Comparison of ENCODE assay signal across 16 cellular contexts in the genomic region with DNA sequence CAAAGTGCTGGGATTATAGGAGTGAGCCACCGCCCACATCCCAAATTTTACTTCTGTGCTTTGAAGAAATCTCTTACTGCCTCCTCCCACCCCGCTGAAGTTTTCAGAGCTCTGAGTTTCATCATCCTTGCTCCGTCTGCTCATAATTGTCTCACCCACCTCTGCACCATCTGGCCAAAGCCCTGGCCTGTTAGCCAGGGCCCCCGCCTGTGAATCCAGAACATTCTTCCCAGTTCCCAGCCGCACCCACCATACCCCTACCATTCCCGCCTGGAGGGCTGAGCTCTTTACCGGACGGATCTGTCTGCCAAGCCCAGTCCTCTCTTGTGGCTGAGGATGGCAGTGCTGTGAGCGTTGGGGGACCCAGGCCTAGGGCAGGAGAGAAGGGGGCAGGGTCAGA. TPM values are rescaled to one million over a fixed set of nuclear protein-coding genes. Genes with fewer than 3 reads are reported as not detected.
DNase-seq lines count a peak whose midpoint lies in the region; ATAC-seq, FAIRE-seq and TF ChIP-seq lines count a peak whose summit lies in the region.
"Had no signal": no experiment of that assay in that cellular context is flagged by ENCODE, and none has a peak within 500 bp of the region (broad histone marks: within the 10 kb centered on the region; RNA-seq: fewer than 3 reads in every experiment).

No MANE protein-coding gene starts in this region.

- H3K14ac ChIP-seq in mesenchymal stem cell (ENCODE audit: low read length in 2 of 2): no peak overlapping the region

- no peak for TF ChIP-seq CTCF in HepG2 (CRISPR knock-in tag; IDR thresholded peaks at IDR 0.05)
- TF ChIP-seq CTCF in right lobe of liver (IDR thresholded peaks at IDR 0.05): no peak

- CTCF ChIA-PET in HepG2 (lab: Yijun Ruan, JAX; ENCODE audit: low intra/inter-chr PET ratio, low total read pairs) (no interaction called here), T-cell (lab: Charles Lee) (no interaction called here)

- no peaks in the 10 kb centered on the region for H3K27me3 Mint-ChIP-seq in T-cell
- H3K27me3 Mint-ChIP-seq: stimulated activated naive CD8-positive, alpha-beta T cell treated with anti-CD3 and anti-CD28 coated beads, Interleukin-15, amount 100 ng/mL, for 72 hours had no signal

- BruUV-seq in HepG2 (replicated peaks; lab: Mats Ljungman, UMichigan): no TSS peak

- no peak for TF ChIP-seq RAD21 in HepG2 (CRISPR knock-in tag; IDR thresholded peaks at IDR 0.05)

- H3K4ac ChIP-seq in mesenchymal stem cell (ENCODE audit: low read depth in 1 of 2, low read length in 2 of 2): no peak overlapping the region

- no peak overlapping the region for H3K4me3 ChIP-seq in HepG2 (replicated peaks in 1 of 3; ENCODE audit: insufficient read depth in 1 of 3, low read depth in 2 of 3, low read length in 3 of 3)
- H3K4me3 ChIP-seq in right lobe of liver: no peak overlapping the region
- no peak overlapping the region for H3K4me3 ChIP-seq in mesenchymal stem cell (ENCODE audit: insufficient read depth in 1 of 2, low read depth in 1 of 2, low read length in 2 of 2)
- H3K4me3 ChIP-seq in effector memory CD4-positive, alpha-beta T cell (ENCODE audit: insufficient read depth, low read depth, low read length, poor library complexity, severe bottlenecking): no peak overlapping the region
- H3K4me3 ChIP-seq: left ventricle myocardium inferior had no signal

- H3K36me3 Mint-ChIP-seq in T-cell: no peaks in the 10 kb centered on the region

- H3K36me3 ChIP-seq in HepG2 (replicated peaks in 1 of 2; ENCODE audit: control insufficient read depth in 1 of 2, insufficient read depth in 2 of 2, low read length in 2 of 2) (peaks cover 0 to under 1% of the 10 kb centered on the region in 2 experiments; a peak in 1 of 5 replicates), right lobe of liver (no peaks in the 10 kb centered on the region), mesenchymal stem cell (ENCODE audit: control insufficient read depth in 1 of 2, insufficient read depth in 2 of 2, low read depth in 1 of 2, low read length in 2 of 2) (peaks cover 0 to 5% of the 10 kb centered on the region in 2 experiments)
- no peaks in the 10 kb centered on the region for H3K36me3 ChIP-seq in effector memory CD4-positive, alpha-beta T cell (ENCODE audit: control insufficient read depth, insufficient read depth, low read length)
- H3K36me3 ChIP-seq: left ventricle myocardium inferior, neutrophil had no signal

- DNase-seq in HepG2 (ENCODE audit: low spot score) (no peak), right lobe of liver (no peak), T-cell (no peak), mesenchymal stem cell (no peak), kidney tubule cell (ENCODE audit: low spot score) (no peak), SIG-M5 treated with dmso at 0.1 percent for 504 hours (lab: John Stamatoyannopoulos, UW; ENCODE audit: unreplicated experiment) (no peak)
- DNase-seq in effector memory CD4-positive, alpha-beta T cell: no peak
- DNase-seq: activated CD4-positive, alpha-beta T cell treated with anti-CD3 and anti-CD28 coated beads, Interleukin-2, amount 50 U/mL, for 48 hours; DND-41; H9; left ventricle myocardium inferior; NCI-H1417; NCI-H526; stimulated activated naive CD8-positive, alpha-beta T cell treated with anti-CD3 and anti-CD28 coated beads, Interleukin-15, amount 100 ng/mL, for 72 hours had no signal

- H2BK12ac ChIP-seq in mesenchymal stem cell (ENCODE audit: low read length in 2 of 2): peak overlapping the region in 1 of 2 experiments; percentile 52

- no peak overlapping the region for H2BK5ac ChIP-seq in mesenchymal stem cell (ENCODE audit: low read depth, low read length, poor library complexity, severe bottlenecking)

- no peak overlapping the region for H2BK120ac ChIP-seq in mesenchymal stem cell (ENCODE audit: low read depth, low read length)

- in situ Hi-C loops in HepG2 (cut with HindIII; ENCODE audit: extremely low pct_ligation_motif_present, low pct_unique_long_range_greater_than_20kb): no loop called here

- no peaks in the 10 kb centered on the region for H3K79me1 ChIP-seq in mesenchymal stem cell (replicated peaks; ENCODE audit: low read length, poor library complexity, severe bottlenecking)

- intact Hi-C loops in HepG2 (cut with micrococcal nuclease; ENCODE audit: unreplicated experiment) (no loop called here), right lobe of liver (cut with DNase I) (no loop called here)

- H3K27ac ChIP-seq in HepG2 (ENCODE audit: extremely low read length, insufficient read depth, low read length) (no peak overlapping the region), right lobe of liver (no peak overlapping the region), mesenchymal stem cell (ENCODE audit: low read length, poor library complexity, severe bottlenecking) (no peak overlapping the region)
- H3K27ac ChIP-seq in effector memory CD4-positive, alpha-beta T cell (ENCODE audit: insufficient read depth, low read length, poor library complexity, severe bottlenecking): no peak overlapping the region
- H3K27ac ChIP-seq: left ventricle myocardium inferior, neutrophil had no signal

- no peak overlapping the region for H4K91ac ChIP-seq in mesenchymal stem cell (ENCODE audit: low read length)

- no peaks in the 10 kb centered on the region for H3K27me3 ChIP-seq in HepG2 (ENCODE audit: control insufficient read depth in 1 of 2, insufficient read depth in 2 of 2, low read length in 2 of 2)
- no peaks in the 10 kb centered on the region for H3K27me3 ChIP-seq in right lobe of liver
- H3K27me3 ChIP-seq in mesenchymal stem cell (ENCODE audit: control insufficient read depth in 1 of 2, insufficient read depth in 1 of 2, low read length in 2 of 2): no peaks in the 10 kb centered on the region
- no peaks in the 10 kb centered on the region for H3K27me3 ChIP-seq in effector memory CD4-positive, alpha-beta T cell (replicated peaks; ENCODE audit: control insufficient read depth, insufficient read depth, low read length, poor library complexity, severe bottlenecking)

- H3K23ac ChIP-seq in mesenchymal stem cell (ENCODE audit: low read length in 2 of 2): peak overlapping the region in 1 of 2 experiments; percentile 15

- no peaks in the 10 kb centered on the region for H3K79me2 ChIP-seq in HepG2 (ENCODE audit: insufficient read depth, low read length)

- FAIRE-seq in HepG2 (lab: Jason Lieb, UNC): no peak

- H3K18ac ChIP-seq in mesenchymal stem cell (ENCODE audit: low read depth in 1 of 2, low read length in 2 of 2): peak overlapping the region in 1 of 2 experiments; percentile 48

- H3K27ac Mint-ChIP-seq in T-cell: peak overlapping the region; percentile 3 to 28
- H3K27ac Mint-ChIP-seq: stimulated activated naive CD8-positive, alpha-beta T cell treated with anti-CD3 and anti-CD28 coated beads, Interleukin-15, amount 100 ng/mL, for 72 hours had no signal

- no peak overlapping the region for H4K8ac ChIP-seq in mesenchymal stem cell (ENCODE audit: low read length)

- TF ChIP-seq POLR2A in HepG2 (IDR thresholded peaks at IDR 0.05; ENCODE audit: insufficient read depth in 1 of 2, low read depth in 2 of 2, low read length in 2 of 2) (no peak), right lobe of liver (IDR thresholded peaks at IDR 0.05) (no peak)

- H2AK5ac ChIP-seq in mesenchymal stem cell (ENCODE audit: low read length, severe bottlenecking): peak overlapping the region; percentile 60

- TF ChIP-seq EP300 in HepG2 (IDR thresholded peaks at IDR 0.05; ENCODE audit: low read depth in 2 of 2, low read length in 2 of 2): no peak
- TF ChIP-seq EP300 in HepG2 (CRISPR knock-in tag; IDR thresholded peaks at IDR 0.05; ENCODE audit: borderline replicate concordance): no peak

- H3K9me3 ChIP-seq in HepG2 (ENCODE audit: low read length): no peaks in the 10 kb centered on the region
- H3K9me3 ChIP-seq in right lobe of liver: no peaks in the 10 kb centered on the region
- no peaks in the 10 kb centered on the region for H3K9me3 ChIP-seq in mesenchymal stem cell (ENCODE audit: control insufficient read depth, low read length)
- no peaks in the 10 kb centered on the region for H3K9me3 ChIP-seq in effector memory CD4-positive, alpha-beta T cell (ENCODE audit: control insufficient read depth, low read length)
- H3K9me3 ChIP-seq: left ventricle myocardium inferior, neutrophil had no signal

- H3K4me2 ChIP-seq in HepG2 (ENCODE audit: low read depth, low read length): no peak overlapping the region
- H3K4me2 ChIP-seq in mesenchymal stem cell (ENCODE audit: low read length, poor library complexity, severe bottlenecking): no peak overlapping the region

- 84% methylated on average over 9 of the region's 9 CpGs for WGBS in HepG2 (ENCODE audit: low lambda C conversion rate)
- WGBS in right lobe of liver (ENCODE audit: insufficient coverage, low coverage, low lambda C conversion rate, missing lambda C conversion rate): 75% methylated on average over 6 of the region's 9 CpGs
- WGBS in mesenchymal stem cell: 96% methylated on average over 9 of the region's 9 CpGs

- peaks cover 10 to 30% (median 26%) of the 10 kb centered on the region in 3 donors for H3K4me1 Mint-ChIP-seq in T-cell

- no peaks in the 10 kb centered on the region for H4K20me1 ChIP-seq in HepG2 (ENCODE audit: insufficient read depth, low read length)

- no peaks in the 10 kb centered on the region for H3K9me3 Mint-ChIP-seq in T-cell
- H3K9me3 Mint-ChIP-seq: stimulated activated naive CD8-positive, alpha-beta T cell treated with anti-CD3 and anti-CD28 coated beads, Interleukin-15, amount 100 ng/mL, for 72 hours had no signal

- peaks cover 42% of the 10 kb centered on the region for H3K4me1 ChIP-seq in HepG2 (ENCODE audit: insufficient read depth, low read length)
- H3K4me1 ChIP-seq in right lobe of liver: peaks cover 0 to 25% (median 0%) of the 10 kb centered on the region in 4 donors
- H3K4me1 ChIP-seq in mesenchymal stem cell (ENCODE audit: control insufficient read depth, insufficient read depth, low read depth, low read length): peaks cover 17% of the 10 kb centered on the region
- H3K4me1 ChIP-seq in effector memory CD4-positive, alpha-beta T cell (ENCODE audit: control insufficient read depth, insufficient read depth, low read length, poor library complexity, severe bottlenecking): peaks cover 10% of the 10 kb centered on the region

- H3K9ac ChIP-seq in HepG2 (ENCODE audit: insufficient read depth, low read depth, low read length): no peak overlapping the region
- no peak overlapping the region for H3K9ac ChIP-seq in mesenchymal stem cell (ENCODE audit: low read length)

- ATAC-seq in HepG2: no peak
- ATAC-seq in right lobe of liver: no peak
- no peak for ATAC-seq in T-cell (replicated peaks in 1 of 4)
- no peak for ATAC-seq in HG03045 (IDR thresholded peaks at IDR 0.05; ENCODE audit: unreplicated experiment)
- ATAC-seq: stimulated activated naive CD8-positive, alpha-beta T cell treated with anti-CD3 and anti-CD28 coated beads, Interleukin-15, amount 100 ng/mL, for 72 hours had no signal

- H2AFZ ChIP-seq in HepG2 (ENCODE audit: low read length) (no peak overlapping the region), mesenchymal stem cell (ENCODE audit: low read depth, low read length) (no peak overlapping the region)

- H2BK15ac ChIP-seq in mesenchymal stem cell (ENCODE audit: low read depth, poor library complexity, severe bottlenecking): no peak overlapping the region

- H3K4me3 Mint-ChIP-seq in T-cell: no peak overlapping the region

- POLR2A ChIA-PET in HepG2 (lab: Yijun Ruan, JAX) (interaction anchor here (1.4 to 2.8 kb wide), 3 partner anchors 13 to 36 kb away, joined by 4 to 19 read pairs (median 15); a partner anchor contains a TSS), T-cell (lab: Charles Lee) (interaction anchor here in 1 of 2 donors (0.5 kb wide), 1 partner anchor 36 kb away, joined by 3 read pairs; a partner anchor contains a TSS)

RNA-seq across cellular contexts. Expression of a gene that starts 14.5 kb away (rescaled TPM):
- total RNA-seq in HepG2 (2016; rRNA removed; fragmentation: Illumina TruSeq; extraction: Trizol): 32.3 and 63.8 TPM in 2 replicates
- 7.6 and 8.8 TPM in 2 replicates for total RNA-seq in HepG2 (2016; cell fraction: cytosol; rRNA removed; fragmentation: Illumina TruSeq; extraction: Trizol; ENCODE audit: low read depth)
- total RNA-seq in HepG2 (2016; cell fraction: insoluble cytoplasmic fraction; rRNA removed; fragmentation: Illumina TruSeq; extraction: Trizol): 34.6 and 61.6 TPM in 2 replicates
- total RNA-seq in HepG2 (2016; cell fraction: membrane; rRNA removed; fragmentation: Illumina TruSeq; extraction: Trizol): 25.9 and 27.1 TPM in 2 replicates
- total RNA-seq in HepG2 (2016; cell fraction: nucleus; rRNA removed; fragmentation: Illumina TruSeq; extraction: Trizol): 48.0 and 57.4 TPM in 2 replicates
- polyA plus RNA-seq in HepG2 (2011; rRNA removed): 33.3 and 48.2 TPM in 2 replicates
- 37.9 and 40.0 TPM in 2 replicates for polyA plus RNA-seq in HepG2 (2011; cell fraction: cytosol; rRNA removed)
- polyA plus RNA-seq in HepG2 (2011; cell fraction: nucleus; rRNA removed): 48.0 and 53.5 TPM in 2 replicates
- 16.6 and 28.9 TPM in 2 replicates for polyA plus RNA-seq in HepG2 (2012)
- polyA plus RNA-seq in HepG2 (2016; cell fraction: cytosol; fragmentation: Illumina TruSeq; extraction: Trizol; ENCODE audit: low read depth): 6.9 and 7.7 TPM in 2 replicates
- 34.3 and 36.7 TPM in 2 replicates for polyA plus RNA-seq in HepG2 (2016; cell fraction: insoluble cytoplasmic fraction; fragmentation: Illumina TruSeq; extraction: Trizol; ENCODE audit: low read depth)
- polyA plus RNA-seq in HepG2 (2016; cell fraction: membrane; fragmentation: Illumina TruSeq; extraction: Trizol; ENCODE audit: low read depth): 21.4 and 22.0 TPM in 2 replicates
- 116 and 122 TPM in 2 replicates for polyA plus RNA-seq in HepG2 (2016; cell fraction: nucleus; fragmentation: Illumina TruSeq; extraction: Trizol; ENCODE audit: insufficient read depth, low read depth)
- 2.6 and 50.7 TPM in 2 replicates for polyA minus RNA-seq in HepG2 (2011; rRNA and poly(A)+ RNA removed; ENCODE audit: low replicate concordance)
- polyA minus RNA-seq in HepG2 (2011; cell fraction: cytosol; rRNA and poly(A)+ RNA removed): 11.6 and 15.7 TPM in 2 replicates
- polyA minus RNA-seq in HepG2 (2011; cell fraction: nucleus; rRNA and poly(A)+ RNA removed): 7.5 and 10.8 TPM in 2 replicates
- 1 to 10 TPM; 1.2 to 2.6 (median 1.2) TPM for total RNA-seq in right lobe of liver
- under 1 TPM in 3 of 5 donors, not detected in 2; 0.20 to 0.76 (median 0.28) TPM for total RNA-seq in T-cell
- polyA plus RNA-seq in mesenchymal stem cell (2013, experiment 1 of 2): 0.46 TPM
- 0.49 TPM for polyA plus RNA-seq in mesenchymal stem cell (2013, experiment 2 of 2)

RNA-seq across cellular contexts. Expression of a gene that starts 29.8 kb away (rescaled TPM):
- not detected in 2 replicates for total RNA-seq in HepG2 (2016; rRNA removed; fragmentation: Illumina TruSeq; extraction: Trizol)
- total RNA-seq in HepG2 (2016; cell fraction: cytosol; rRNA removed; fragmentation: Illumina TruSeq; extraction: Trizol; ENCODE audit: low read depth): 1.5 TPM in 1 of 2 replicates, not detected in the other
- total RNA-seq in HepG2 (2016; cell fraction: insoluble cytoplasmic fraction; rRNA removed; fragmentation: Illumina TruSeq; extraction: Trizol): 1.2 TPM in 1 of 2 replicates, not detected in the other
- total RNA-seq in HepG2 (2016; cell fraction: membrane; rRNA removed; fragmentation: Illumina TruSeq; extraction: Trizol): 2.2 TPM in 1 of 2 replicates, not detected in the other
- total RNA-seq in HepG2 (2016; cell fraction: nucleus; rRNA removed; fragmentation: Illumina TruSeq; extraction: Trizol): not detected in 2 replicates
- polyA plus RNA-seq in HepG2 (2011; rRNA removed): not detected in 2 replicates
- polyA plus RNA-seq in HepG2 (2011; cell fraction: cytosol; rRNA removed): not detected in 2 replicates
- polyA plus RNA-seq in HepG2 (2011; cell fraction: nucleus; rRNA removed): not detected in 2 replicates
- polyA plus RNA-seq in HepG2 (2012): not detected in 2 replicates
- not detected in 2 replicates for polyA plus RNA-seq in HepG2 (2016; cell fraction: cytosol; fragmentation: Illumina TruSeq; extraction: Trizol; ENCODE audit: low read depth)
- polyA plus RNA-seq in HepG2 (2016; cell fraction: insoluble cytoplasmic fraction; fragmentation: Illumina TruSeq; extraction: Trizol; ENCODE audit: low read depth): not detected in 2 replicates
- polyA plus RNA-seq in HepG2 (2016; cell fraction: membrane; fragmentation: Illumina TruSeq; extraction: Trizol; ENCODE audit: low read depth): not detected in 2 replicates
- not detected in 2 replicates for polyA plus RNA-seq in HepG2 (2016; cell fraction: nucleus; fragmentation: Illumina TruSeq; extraction: Trizol; ENCODE audit: insufficient read depth, low read depth)
- 0.80 and 89.9 TPM in 2 replicates for polyA minus RNA-seq in HepG2 (2011; rRNA and poly(A)+ RNA removed; ENCODE audit: low replicate concordance)
- polyA minus RNA-seq in HepG2 (2011; cell fraction: cytosol; rRNA and poly(A)+ RNA removed): not detected in 2 replicates
- polyA minus RNA-seq in HepG2 (2011; cell fraction: nucleus; rRNA and poly(A)+ RNA removed): not detected in 2 replicates
- total RNA-seq in right lobe of liver: 1 to 10 TPM in 1 of 6 experiments, under 1 TPM in 4, not detected in 1; 0.27 to 2.8 (median 0.62) TPM
- 1 to 10 TPM; 1.7 to 7.0 (median 5.9) TPM for total RNA-seq in T-cell
- polyA plus RNA-seq in mesenchymal stem cell (2013, experiment 1 of 2): 1.9 TPM
- 4.6 TPM for polyA plus RNA-seq in mesenchymal stem cell (2013, experiment 2 of 2)
- total RNA-seq: left ventricle myocardium inferior had no signal

RNA-seq across cellular contexts. Expression of a gene that starts 36.2 kb away (rescaled TPM):
- 67.5 and 93.7 TPM in 2 replicates for total RNA-seq in HepG2 (2016; rRNA removed; fragmentation: Illumina TruSeq; extraction: Trizol)
- 7.9 and 9.3 TPM in 2 replicates for total RNA-seq in HepG2 (2016; cell fraction: cytosol; rRNA removed; fragmentation: Illumina TruSeq; extraction: Trizol; ENCODE audit: low read depth)
- total RNA-seq in HepG2 (2016; cell fraction: insoluble cytoplasmic fraction; rRNA removed; fragmentation: Illumina TruSeq; extraction: Trizol): 72.6 and 87.9 TPM in 2 replicates
- total RNA-seq in HepG2 (2016; cell fraction: membrane; rRNA removed; fragmentation: Illumina TruSeq; extraction: Trizol): 43.2 and 47.4 TPM in 2 replicates
- total RNA-seq in HepG2 (2016; cell fraction: nucleus; rRNA removed; fragmentation: Illumina TruSeq; extraction: Trizol): 40.4 and 44.1 TPM in 2 replicates
- 36.7 and 36.9 TPM in 2 replicates for polyA plus RNA-seq in HepG2 (2011; rRNA removed)
- 18.0 and 24.8 TPM in 2 replicates for polyA plus RNA-seq in HepG2 (2011; cell fraction: cytosol; rRNA removed)
- polyA plus RNA-seq in HepG2 (2011; cell fraction: nucleus; rRNA removed): 23.3 and 26.1 TPM in 2 replicates
- 82.2 and 83.9 TPM in 2 replicates for polyA plus RNA-seq in HepG2 (2012)
- 5.9 and 6.1 TPM in 2 replicates for polyA plus RNA-seq in HepG2 (2016; cell fraction: cytosol; fragmentation: Illumina TruSeq; extraction: Trizol; ENCODE audit: low read depth)
- polyA plus RNA-seq in HepG2 (2016; cell fraction: insoluble cytoplasmic fraction; fragmentation: Illumina TruSeq; extraction: Trizol; ENCODE audit: low read depth): 125 and 130 TPM in 2 replicates
- 21.8 and 25.4 TPM in 2 replicates for polyA plus RNA-seq in HepG2 (2016; cell fraction: membrane; fragmentation: Illumina TruSeq; extraction: Trizol; ENCODE audit: low read depth)
- 69.2 and 70.0 TPM in 2 replicates for polyA plus RNA-seq in HepG2 (2016; cell fraction: nucleus; fragmentation: Illumina TruSeq; extraction: Trizol; ENCODE audit: insufficient read depth, low read depth)
- 56.5 and 77.8 TPM in 2 replicates for polyA minus RNA-seq in HepG2 (2011; rRNA and poly(A)+ RNA removed; ENCODE audit: low replicate concordance)
- 55.6 and 57.6 TPM in 2 replicates for polyA minus RNA-seq in HepG2 (2011; cell fraction: cytosol; rRNA and poly(A)+ RNA removed)
- 27.9 and 31.8 TPM in 2 replicates for polyA minus RNA-seq in HepG2 (2011; cell fraction: nucleus; rRNA and poly(A)+ RNA removed)
- 10 to 100 TPM; 43.5 to 69.1 (median 58.4) TPM for total RNA-seq in right lobe of liver
- 10 to 100 TPM; 25.1 to 46.8 (median 41.7) TPM for total RNA-seq in T-cell
- polyA plus RNA-seq in mesenchymal stem cell (2013, experiment 1 of 2): 106 TPM
- polyA plus RNA-seq in mesenchymal stem cell (2013, experiment 2 of 2): 107 TPM
